In the genomic region with DNA sequence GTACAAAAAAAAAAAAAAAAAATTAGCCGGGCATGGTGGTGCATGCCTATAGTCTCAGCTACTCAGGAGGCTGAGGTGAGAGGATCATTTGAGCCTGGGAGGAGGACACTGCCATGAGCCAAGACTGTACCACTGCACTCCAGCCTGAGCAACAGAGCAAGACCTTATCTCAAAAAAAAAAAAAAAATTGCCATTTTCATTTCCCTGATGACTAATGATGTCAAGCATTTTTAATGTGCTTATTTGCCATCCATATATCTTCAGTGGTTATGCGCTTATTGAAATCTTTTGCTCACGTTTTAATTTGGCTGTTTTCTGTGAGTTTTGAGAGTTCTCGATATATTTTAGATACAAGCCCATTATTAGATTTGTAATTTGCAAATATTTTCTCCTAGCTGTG, we compare ENCODE assay signal across 18 cellular contexts.
"Had no signal": no experiment of that assay in that cellular context is flagged by ENCODE, and none has a peak within 500 bp of the region (broad histone marks: within the 10 kb centered on the region; RNA-seq: fewer than 3 reads in every experiment).

No MANE protein-coding gene starts in this region.

- H3K27ac Mint-ChIP-seq: activated naive CD4-positive, alpha-beta T cell treated with anti-CD3 and anti-CD28 coated beads for 36 hours; activated T-helper 1 cell treated with anti-CD3 and anti-CD28 coated beads, Interleukin-12 subunit alpha, Interleukin-12 subunit beta, Interleukin-2, Interleukin-4 antibody, amounts not matched to agents 30 ng/mL and 10 ng/mL and 1 ng/mL, durations not matched to agents 14 hours and 24 hours and 36 hours; naive thymus-derived CD4-positive, alpha-beta T cell; stimulated activated naive B cell treated with anti-CD40 and anti-IgM and Interleukin-4, amounts not matched to agents 10 μg/mL and 1 μg/mL and 100 μg/mL, for 72 hours; T-helper 1 cell treated with Interleukin-12 subunit alpha and Interleukin-12 subunit beta and Interleukin-4 antibody, amounts not matched to agents 30 μg/mL and 1 μg/mL, for 36 hours had no signal

- H3K27me3 ChIP-seq: body of pancreas, dorsolateral prefrontal cortex, spleen had no signal

- DNase-seq: activated CD4-positive, alpha-beta T cell treated with anti-CD3 and anti-CD28 coated beads for 48 hours; activated naive CD4-positive, alpha-beta T cell treated with anti-CD3 and anti-CD28 coated beads for 36 hours; body of pancreas; cerebellar nuclear complex; dorsolateral prefrontal cortex; hypothalamus; left colon; naive thymus-derived CD4-positive, alpha-beta T cell; posterior cingulate gyrus; right cardiac atrium; spleen; stimulated activated CD4-positive, alpha-beta T cell treated with anti-CD3 and anti-CD28 coated beads, Interleukin-1b, Interleukin-23, amount 100 ng/mL, for 48 hours; stimulated activated naive B cell treated with anti-CD40 and anti-IgM and Interleukin-4, amounts not matched to agents 10 μg/mL and 1 μg/mL and 100 μg/mL, for 72 hours; substantia nigra; trophoblast cell had no signal

- ATAC-seq: body of pancreas; esophagus mucosa; left colon; naive thymus-derived CD4-positive, alpha-beta T cell; right cardiac atrium; stimulated activated naive B cell treated with anti-CD40 and anti-IgM and Interleukin-4, amounts not matched to agents 10 μg/mL and 1 μg/mL and 100 μg/mL, for 72 hours had no signal

- H3K4me1 ChIP-seq: body of pancreas, spleen had no signal

- H3K9me3 Mint-ChIP-seq: activated naive CD4-positive, alpha-beta T cell treated with anti-CD3 and anti-CD28 coated beads for 36 hours; activated T-helper 1 cell treated with anti-CD3 and anti-CD28 coated beads, Interleukin-12 subunit alpha, Interleukin-12 subunit beta, Interleukin-2, Interleukin-4 antibody, amounts not matched to agents 30 ng/mL and 10 ng/mL and 1 ng/mL, durations not matched to agents 14 hours and 24 hours and 36 hours; T-helper 1 cell treated with Interleukin-12 subunit alpha and Interleukin-12 subunit beta and Interleukin-4 antibody, amounts not matched to agents 30 μg/mL and 1 μg/mL, for 36 hours had no signal

- H3K4me1 Mint-ChIP-seq: naive thymus-derived CD4-positive, alpha-beta T cell; stimulated activated naive B cell treated with anti-CD40 and anti-IgM and Interleukin-4, amounts not matched to agents 10 μg/mL and 1 μg/mL and 100 μg/mL, for 72 hours had no signal

- H3K4me3 ChIP-seq: body of pancreas, dorsolateral prefrontal cortex, spleen had no signal

- H3K4me3 Mint-ChIP-seq: activated naive CD4-positive, alpha-beta T cell treated with anti-CD3 and anti-CD28 coated beads for 36 hours; activated T-helper 1 cell treated with anti-CD3 and anti-CD28 coated beads, Interleukin-12 subunit alpha, Interleukin-12 subunit beta, Interleukin-2, Interleukin-4 antibody, amounts not matched to agents 30 ng/mL and 10 ng/mL and 1 ng/mL, durations not matched to agents 14 hours and 24 hours and 36 hours; naive thymus-derived CD4-positive, alpha-beta T cell; stimulated activated naive B cell treated with anti-CD40 and anti-IgM and Interleukin-4, amounts not matched to agents 10 μg/mL and 1 μg/mL and 100 μg/mL, for 72 hours; T-helper 1 cell treated with Interleukin-12 subunit alpha and Interleukin-12 subunit beta and Interleukin-4 antibody, amounts not matched to agents 30 μg/mL and 1 μg/mL, for 36 hours had no signal

- H3K36me3 ChIP-seq: spleen had no signal

- H3K9me3 ChIP-seq: body of pancreas, spleen had no signal

- H3K27ac ChIP-seq: body of pancreas, dorsolateral prefrontal cortex, spleen had no signal

- H3K36me3 Mint-ChIP-seq: stimulated activated naive B cell treated with anti-CD40 and anti-IgM and Interleukin-4, amounts not matched to agents 10 μg/mL and 1 μg/mL and 100 μg/mL, for 72 hours had no signal
